ENCODE assay signal across 1 cellular context in the genomic region with DNA sequence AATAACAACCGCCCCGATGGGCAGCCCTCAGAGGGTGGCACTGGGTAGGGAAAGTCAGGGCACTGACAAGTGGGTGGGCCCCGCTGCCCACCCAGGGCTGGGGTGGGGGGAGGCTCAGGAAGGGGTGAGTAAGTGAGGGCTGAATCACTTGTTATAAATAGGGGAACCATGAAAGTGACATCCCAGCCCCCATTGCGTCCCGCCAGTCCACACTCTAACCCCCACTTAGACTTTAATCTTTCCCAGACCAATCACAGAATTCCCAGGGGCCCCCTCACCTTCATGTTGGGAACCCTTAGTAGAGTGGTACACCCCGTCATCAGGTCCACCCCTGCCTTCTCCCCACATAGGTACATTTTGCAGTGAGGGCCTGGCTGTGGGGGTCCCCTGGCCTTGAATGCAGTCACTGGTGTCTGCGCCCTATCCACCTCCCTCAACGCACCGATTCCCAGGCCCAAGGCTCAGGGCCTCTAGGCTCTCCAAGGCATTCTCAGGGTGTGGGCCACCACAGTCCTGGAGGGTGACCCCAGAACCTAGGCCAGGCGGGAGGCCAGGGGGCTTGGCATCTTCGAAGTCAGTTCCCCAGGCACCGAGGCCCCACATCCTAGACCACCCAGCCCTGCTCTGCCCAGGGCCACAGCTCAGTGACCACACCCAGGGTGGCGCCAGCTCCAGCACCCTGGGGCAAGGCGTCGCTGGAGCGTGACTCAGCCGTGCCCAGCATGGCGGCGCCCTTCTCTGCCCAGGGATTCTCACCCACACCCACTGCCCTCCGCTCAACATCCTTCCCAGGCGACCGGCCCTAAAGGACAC.
TF ChIP-seq lines count a peak whose summit lies in the region.

No MANE protein-coding gene starts in this region.

TF ChIP-seq in endothelial cell of umbilical vein, 7 proteins besides CTCF, POLR2A, EP300 and RAD21:
- peak; percentile 73 for TF ChIP-seq FOS (IDR thresholded peaks at IDR 0.05; ENCODE audit: borderline replicate concordance, insufficient read depth, low read length)
- TF ChIP-seq POLR2AphosphoS5 (IDR thresholded peaks at IDR 0.05; ENCODE audit: insufficient read depth, low read depth, low read length) = peak; percentile 63
- no peak for TF ChIP-seq MYC (IDR thresholded peaks at IDR 0.05; ENCODE audit: low read depth, low read length)
- peak; percentile 40 for TF ChIP-seq JUN (IDR thresholded peaks at IDR 0.05; ENCODE audit: borderline replicate concordance, insufficient read depth, insufficient read length, low read depth)
- TF ChIP-seq, protein P1, sequence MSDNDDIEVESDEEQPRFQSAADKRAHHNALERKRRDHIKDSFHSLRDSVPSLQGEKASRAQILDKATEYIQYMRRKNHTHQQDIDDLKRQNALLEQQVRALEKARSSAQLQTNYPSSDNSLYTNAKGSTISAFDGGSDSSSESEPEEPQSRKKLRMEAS (IDR thresholded peaks at IDR 0.05; ENCODE audit: insufficient read depth, insufficient read length) = no peak
- TF ChIP-seq GATA2 (IDR thresholded peaks at IDR 0.05; ENCODE audit: insufficient read depth, insufficient read length, low read depth, low read length) = no peak
- no peak for TF ChIP-seq EZH2 (IDR thresholded peaks at IDR 0.05; ENCODE audit: borderline replicate concordance, low read depth, low read length, severe bottlenecking)
